ENCODE assay signal across 8 cellular contexts in genomic region chr18:63074987-63075404, GRCh38.
DNase-seq lines count a peak whose midpoint lies in the region; ATAC-seq and TF ChIP-seq lines count a peak whose summit lies in the region.

No MANE protein-coding gene starts in this region.

- TF ChIP-seq EP300 in upper lobe of left lung (IDR thresholded peaks at IDR 0.05), result no peak

- H3K36me3 ChIP-seq in adrenal gland (replicated peaks in 1 of 2) (no peaks in the 10 kb centered on the region), upper lobe of left lung (no peaks in the 10 kb centered on the region)

- DNase-seq in KG1 (lab: John Stamatoyannopoulos, UW) (peak; percentile 27), SW 1271 (lab: John Stamatoyannopoulos, UW) (peak; percentile 5 to 35), adrenal gland (peak; percentile 47 to 84 (median 62)), left cardiac atrium (peak; percentile 86), posterior cingulate gyrus (peak; percentile 67 to 97 (median 84)), upper lobe of left lung (peak; percentile 83 to 94)

- WGBS in adrenal gland, 4 donors, result 4 to 14% (median 8%) methylated on average over 12 to 19 of the region's 19 CpGs
- WGBS in upper lobe of left lung, 2 donors, result 1 to 22% methylated on average over 15 to 19 of the region's 19 CpGs

- TF ChIP-seq CTCF in 22Rv1 (IDR thresholded peaks at IDR 0.05) (no peak), adrenal gland (IDR thresholded peaks at IDR 0.05) (no peak), upper lobe of left lung (IDR thresholded peaks at IDR 0.05) (peak in 1 of 6 experiments; percentile 8)

- peak; percentile 19 for ATAC-seq in GM18870 (IDR thresholded peaks at IDR 0.05; ENCODE audit: unreplicated experiment)
- ATAC-seq in left cardiac atrium, result peak; percentile 97
- peak; percentile 81 to 95 for ATAC-seq in upper lobe of left lung (ENCODE audit: low FRiP score in 2 of 2)

- H3K4me1 ChIP-seq in adrenal gland (replicated peaks in 1 of 2) (no peaks in the 10 kb centered on the region), upper lobe of left lung (peaks cover 0 to 7% (median 2%) of the 10 kb centered on the region in 4 donors)

- H3K27ac ChIP-seq in 22Rv1 (peak overlapping the region; percentile 81), adrenal gland (no peak overlapping the region), upper lobe of left lung (peak overlapping the region in 3 of 4 donors; percentile 67 to 74 (median 73))

- H3K27me3 ChIP-seq in adrenal gland (no peaks in the 10 kb centered on the region), upper lobe of left lung (no peaks in the 10 kb centered on the region)

- H3K9me3 ChIP-seq in adrenal gland (replicated peaks in 1 of 3) (no peaks in the 10 kb centered on the region), upper lobe of left lung (no peaks in the 10 kb centered on the region)

- TF ChIP-seq POLR2A in adrenal gland (IDR thresholded peaks at IDR 0.05) (no peak), upper lobe of left lung (IDR thresholded peaks at IDR 0.05) (peak in 2 of 4 donors; percentile 18 to 35)

- intact Hi-C loops in adrenal gland (cut with DNase I), result no loop called here
- intact Hi-C loops in left cardiac atrium (cut with DNase I), result no loop called here
- intact Hi-C loops in posterior cingulate gyrus (cut with DNase I), result no loop called here

- H3K4me3 ChIP-seq in adrenal gland (peak overlapping the region in 1 of 4 donors; percentile 33), upper lobe of left lung (peak overlapping the region; percentile 18 to 51 (median 43))

Comparison
In these comparisons a context has a peak if more than half of its experiments do, and no peak if none do; other contexts are left out.
1. H3K27ac ChIP-seq: peak in 22Rv1 (single experiment) and upper lobe of left lung (3 of 4); none in adrenal gland (0 of 5).
2. ATAC-seq: peak in every context shown above with its lines; median percentile 97 in left cardiac atrium; 88 in upper lobe of left lung; 19 in GM18870.
3. DNase-seq: peak in every context shown above with its lines; median percentile 88 in upper lobe of left lung; 86 in left cardiac atrium; 84 in posterior cingulate gyrus; 62 in adrenal gland; 27 in KG1; 20 in SW 1271.